8 cellular contexts compared by ENCODE assay signal in the genomic region with DNA sequence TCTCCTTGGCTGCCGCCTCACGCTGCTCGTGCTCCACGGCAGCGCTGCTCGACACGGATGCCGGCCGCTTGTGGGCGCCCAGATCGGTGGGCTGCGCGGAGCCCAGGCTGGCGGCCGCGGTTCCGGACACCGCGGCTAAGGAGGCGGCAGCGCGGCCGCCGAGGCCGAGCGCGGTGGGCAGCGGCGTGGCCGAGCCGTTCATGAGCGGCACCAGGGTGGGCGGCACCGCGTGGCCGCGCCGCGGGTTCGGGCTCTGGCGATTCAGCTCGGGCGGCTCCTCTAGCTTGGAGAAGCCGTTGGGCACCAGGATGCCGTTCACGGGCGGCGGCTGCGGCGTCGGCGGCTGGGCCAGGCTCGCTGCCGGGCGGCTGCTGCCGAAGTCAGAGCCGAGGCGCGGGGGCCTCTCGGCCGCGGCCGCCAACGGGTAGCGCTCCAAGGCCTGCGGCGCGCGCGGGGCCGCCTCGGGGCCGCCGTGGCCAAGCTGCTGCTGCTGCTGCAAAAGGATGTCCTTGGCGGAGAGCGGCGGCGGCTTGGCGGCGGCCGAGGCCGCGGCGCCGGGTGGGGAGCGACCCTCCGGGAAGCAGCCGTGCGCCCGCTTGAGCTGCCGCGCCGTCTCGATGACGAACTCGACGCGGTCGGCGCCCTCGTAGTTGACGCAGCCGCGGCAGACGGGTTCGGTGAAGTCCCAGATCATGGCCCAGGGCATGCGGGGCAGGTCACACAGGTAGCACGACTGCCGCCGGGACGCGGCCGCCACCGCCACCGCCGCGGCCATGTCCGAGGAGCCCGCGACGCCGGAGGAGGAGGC. TPM values are rescaled to one million over a fixed set of nuclear protein-coding genes. Genes with fewer than 3 reads are reported as not detected.
A peak's percentile ranks its signal among the peaks of the same experiment; 100 is the strongest.
DNase-seq lines count a peak whose midpoint lies in the region; ATAC-seq and TF ChIP-seq lines count a peak whose summit lies in the region.

No MANE protein-coding gene starts in this region.

- H3K4me1 ChIP-seq in CD8-positive, alpha-beta T cell (ENCODE audit: insufficient read depth, low read length) = peaks cover 55% of the 10 kb centered on the region
- H3K4me1 ChIP-seq in duodenal mucosa (ENCODE audit: control insufficient read depth in 1 of 2, insufficient read depth in 2 of 2, low read length in 2 of 2) (peaks cover 27 to 39% of the 10 kb centered on the region in 2 donors), mononuclear cell (ENCODE audit: insufficient read depth, low read length) (peaks cover 58% of the 10 kb centered on the region)

- DNase-seq in CD8-positive, alpha-beta T cell = peak; percentile 51 to 83 (median 70)
- peak; percentile 56 for DNase-seq in HuH-7.5 (ENCODE audit: low spot score)
- DNase-seq in activated CD4-positive, alpha-beta T cell treated with anti-CD3 and anti-CD28 coated beads, Interleukin-2, amount 10 ng/mL, durations not matched to agents 7 days and 5 days = peak; percentile 68
- peak; percentile 65 for DNase-seq in stimulated activated naive CD4-positive, alpha-beta T cell treated with Interleukin-2 at 50 U/mL for 16 hours (lab: John Stamatoyannopoulos, UW)
- DNase-seq in NCI-H2196 (lab: John Stamatoyannopoulos, UW; ENCODE audit: unreplicated experiment) = no peak

- CTCF ChIA-PET in CD8-positive, alpha-beta T cell (lab: Charles Lee) = interaction anchor here (1.0 to 1.3 kb wide), 2 partner anchors 12 to 163 kb away, joined by 3 read pairs; no protein-coding TSS in a partner anchor
- CTCF ChIA-PET in activated CD4-positive, alpha-beta T cell treated with anti-CD3 and anti-CD28 coated beads, Interleukin-2, amount 10 ng/mL, durations not matched to agents 7 days and 5 days (lab: Charles Lee) = interaction anchor here (0.6 to 1.4 kb wide), 4 partner anchors 11 to 471 kb away, joined by 3 to 4 read pairs (median 3); no protein-coding TSS in a partner anchor

- H3K4me3 ChIP-seq in CD8-positive, alpha-beta T cell (ENCODE audit: low read depth, low read length) = peak overlapping the region; percentile 73
- H3K4me3 ChIP-seq in duodenal mucosa (ENCODE audit: low read depth in 1 of 2, low read length in 2 of 2) = peak overlapping the region; percentile 92 to 94
- peak overlapping the region; percentile 74 for H3K4me3 ChIP-seq in mononuclear cell (ENCODE audit: low read length)

- intact Hi-C loops in CD8-positive, alpha-beta T cell (cut with DNase I, micrococcal nuclease) = loop anchor here (1.0 to 10.0 kb wide), 3 partner anchors 10 to 718 kb away; a partner anchor contains a TSS

- POLR2A ChIA-PET in CD8-positive, alpha-beta T cell (lab: Charles Lee) = interaction anchor here (0.7 to 8.2 kb wide), 8 partner anchors 8 to 403 kb away, joined by 3 to 129 read pairs (median 5); no protein-coding TSS in a partner anchor
- POLR2A ChIA-PET in activated CD4-positive, alpha-beta T cell treated with anti-CD3 and anti-CD28 coated beads, Interleukin-2, amount 10 ng/mL, durations not matched to agents 7 days and 5 days (lab: Charles Lee) = no interaction called here

- H3K27me3 Mint-ChIP-seq in CD8-positive, alpha-beta T cell (ENCODE audit: low read depth) = no peaks in the 10 kb centered on the region
- no peaks in the 10 kb centered on the region for H3K27me3 Mint-ChIP-seq in activated CD4-positive, alpha-beta T cell treated with anti-CD3 and anti-CD28 coated beads, Interleukin-2, amount 10 ng/mL, durations not matched to agents 7 days and 5 days

- H3K36me3 Mint-ChIP-seq in CD8-positive, alpha-beta T cell = peaks cover 44% of the 10 kb centered on the region
- peaks cover 42% of the 10 kb centered on the region for H3K36me3 Mint-ChIP-seq in activated CD4-positive, alpha-beta T cell treated with anti-CD3 and anti-CD28 coated beads, Interleukin-2, amount 10 ng/mL, durations not matched to agents 7 days and 5 days (ENCODE audit: low read depth)

- no peaks in the 10 kb centered on the region for H3K9me3 Mint-ChIP-seq in CD8-positive, alpha-beta T cell
- H3K9me3 Mint-ChIP-seq in activated CD4-positive, alpha-beta T cell treated with anti-CD3 and anti-CD28 coated beads, Interleukin-2, amount 10 ng/mL, durations not matched to agents 7 days and 5 days = no peaks in the 10 kb centered on the region

- TF ChIP-seq CTCF in CD8-positive, alpha-beta T cell (IDR thresholded peaks at IDR 0.05) = no peak

- peak overlapping the region; percentile 98 for H3K27ac Mint-ChIP-seq in CD8-positive, alpha-beta T cell
- peak overlapping the region; percentile 98 for H3K27ac Mint-ChIP-seq in activated CD4-positive, alpha-beta T cell treated with anti-CD3 and anti-CD28 coated beads, Interleukin-2, amount 10 ng/mL, durations not matched to agents 7 days and 5 days

- peaks cover 58% of the 10 kb centered on the region for H3K4me1 Mint-ChIP-seq in CD8-positive, alpha-beta T cell (ENCODE audit: low read depth)
- peaks cover 52% of the 10 kb centered on the region for H3K4me1 Mint-ChIP-seq in activated CD4-positive, alpha-beta T cell treated with anti-CD3 and anti-CD28 coated beads, Interleukin-2, amount 10 ng/mL, durations not matched to agents 7 days and 5 days

- peak overlapping the region; percentile 98 to 99 for H3K9ac ChIP-seq in duodenal mucosa (ENCODE audit: low read depth in 1 of 2, low read length in 2 of 2)

- peak overlapping the region; percentile 87 for H3K27ac ChIP-seq in CD8-positive, alpha-beta T cell (ENCODE audit: low read depth, low read length)
- peak overlapping the region; percentile 99 for H3K27ac ChIP-seq in duodenal mucosa (ENCODE audit: low read depth, low read length)

- no peaks in the 10 kb centered on the region for H3K27me3 ChIP-seq in CD8-positive, alpha-beta T cell (ENCODE audit: insufficient read depth, low read length)
- H3K27me3 ChIP-seq in duodenal mucosa (ENCODE audit: control insufficient read depth in 1 of 2, insufficient read depth in 2 of 2, low read length in 2 of 2) (no peaks in the 10 kb centered on the region), mononuclear cell (ENCODE audit: insufficient read depth, low read length) (no peaks in the 10 kb centered on the region)

- H3K4me3 Mint-ChIP-seq in CD8-positive, alpha-beta T cell = peak overlapping the region; percentile 93
- H3K4me3 Mint-ChIP-seq in activated CD4-positive, alpha-beta T cell treated with anti-CD3 and anti-CD28 coated beads, Interleukin-2, amount 10 ng/mL, durations not matched to agents 7 days and 5 days = peak overlapping the region; percentile 84

- H3K9me3 ChIP-seq in CD8-positive, alpha-beta T cell (ENCODE audit: low read length) = no peaks in the 10 kb centered on the region
- H3K9me3 ChIP-seq in duodenal mucosa (ENCODE audit: control insufficient read depth in 1 of 2, low read length in 2 of 2) = no peaks in the 10 kb centered on the region
- H3K9me3 ChIP-seq in mononuclear cell (ENCODE audit: low read depth, low read length) = no peaks in the 10 kb centered on the region

- peak; percentile 7 for ATAC-seq in CD8-positive, alpha-beta T cell
- no peak for ATAC-seq in GM21723 (IDR thresholded peaks at IDR 0.05; ENCODE audit: unreplicated experiment)

- H3K36me3 ChIP-seq in CD8-positive, alpha-beta T cell (ENCODE audit: insufficient read depth, low read length) = peaks cover 14% of the 10 kb centered on the region
- H3K36me3 ChIP-seq in duodenal mucosa (ENCODE audit: control insufficient read depth in 1 of 2, insufficient read depth in 2 of 2, low read length in 2 of 2) = peaks cover 26 to 33% of the 10 kb centered on the region in 2 donors

RNA-seq across cellular contexts. Expression of a gene that starts 1.1 kb away (rescaled TPM):
- total RNA-seq in CD8-positive, alpha-beta T cell = 100 to 1,000 TPM; 707 to 714 TPM
- total RNA-seq in activated CD4-positive, alpha-beta T cell treated with anti-CD3 and anti-CD28 coated beads, Interleukin-2, amount 10 ng/mL, durations not matched to agents 7 days and 5 days = 10 to 100 TPM; 83.0 to 95.0 TPM
- 465 TPM for total RNA-seq in mononuclear cell
